35 cellular contexts compared by ENCODE assay signal in the genomic region with DNA sequence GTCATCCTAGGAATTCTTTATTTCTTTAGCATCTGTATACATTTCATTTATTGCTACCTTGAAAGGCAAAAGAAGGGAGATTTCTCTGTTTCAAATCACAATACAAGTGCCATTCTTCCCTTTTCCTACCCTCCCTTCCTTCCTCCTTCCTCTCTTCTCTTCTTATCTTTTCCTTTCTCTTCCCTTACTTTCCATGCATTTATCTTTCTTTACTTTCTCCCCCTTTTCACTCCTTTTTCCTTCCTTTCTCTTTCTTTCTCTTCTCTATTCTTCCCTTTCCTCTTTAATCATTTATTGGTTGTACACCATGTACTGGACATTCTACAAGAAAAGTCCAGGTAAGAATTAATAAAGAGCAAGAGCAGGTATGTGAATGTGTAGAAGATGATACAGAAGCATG.
"Had no signal": no experiment of that assay in that cellular context is flagged by ENCODE, and none has a peak within 500 bp of the region (broad histone marks: within the 10 kb centered on the region; RNA-seq: fewer than 3 reads in every experiment).

No MANE protein-coding gene starts in this region.

- DNase-seq: Karpas-422, Kasumi-1, MG63, MM.1S, MV-4-11, NCI-H1048, NCI-H1092, NCI-H1092 treated with DMSO at 0.1 percent for 48 hours, NCI-H1105, NCI-H1105 treated with DMSO at 0.1 percent for 48 hours, NCI-H1417, NCI-H1417 treated with DMSO at 0.1 percent for 48 hours, NCI-H1436, NCI-H1436 treated with DMSO at 0.1 percent for 48 hours, NCI-H146, NCI-H1694, NCI-H1694 treated with DMSO at 0.1 percent for 48 hours, NCI-H187, NCI-H187 treated with DMSO at 0.1 percent for 48 hours, NCI-H1930, NCI-H2029, NCI-H2029 treated with DMSO at 0.1 percent for 48 hours, NCI-H2081, NCI-H2081 treated with DMSO at 0.1 percent for 48 hours, NCI-H2107, NCI-H2171, NCI-H2171 treated with DMSO at 0.1 percent for 48 hours, NCI-H2227 treated with DMSO at 0.1 percent for 48 hours, NCI-H226, NCI-H345, NCI-H446, NCI-H446 treated with DMSO at 0.1 percent for 48 hours, NCI-H510A, NCI-H510A treated with DMSO at 0.1 percent for 48 hours, NCI-H524 had no signal

- H3K36me3 ChIP-seq: MG63 had no signal

- H3K9me3 ChIP-seq: MG63 had no signal

- H3K4me3 ChIP-seq: MG63 had no signal
